Comparison of ENCODE assay signal across 12 cellular contexts in the genomic region with DNA sequence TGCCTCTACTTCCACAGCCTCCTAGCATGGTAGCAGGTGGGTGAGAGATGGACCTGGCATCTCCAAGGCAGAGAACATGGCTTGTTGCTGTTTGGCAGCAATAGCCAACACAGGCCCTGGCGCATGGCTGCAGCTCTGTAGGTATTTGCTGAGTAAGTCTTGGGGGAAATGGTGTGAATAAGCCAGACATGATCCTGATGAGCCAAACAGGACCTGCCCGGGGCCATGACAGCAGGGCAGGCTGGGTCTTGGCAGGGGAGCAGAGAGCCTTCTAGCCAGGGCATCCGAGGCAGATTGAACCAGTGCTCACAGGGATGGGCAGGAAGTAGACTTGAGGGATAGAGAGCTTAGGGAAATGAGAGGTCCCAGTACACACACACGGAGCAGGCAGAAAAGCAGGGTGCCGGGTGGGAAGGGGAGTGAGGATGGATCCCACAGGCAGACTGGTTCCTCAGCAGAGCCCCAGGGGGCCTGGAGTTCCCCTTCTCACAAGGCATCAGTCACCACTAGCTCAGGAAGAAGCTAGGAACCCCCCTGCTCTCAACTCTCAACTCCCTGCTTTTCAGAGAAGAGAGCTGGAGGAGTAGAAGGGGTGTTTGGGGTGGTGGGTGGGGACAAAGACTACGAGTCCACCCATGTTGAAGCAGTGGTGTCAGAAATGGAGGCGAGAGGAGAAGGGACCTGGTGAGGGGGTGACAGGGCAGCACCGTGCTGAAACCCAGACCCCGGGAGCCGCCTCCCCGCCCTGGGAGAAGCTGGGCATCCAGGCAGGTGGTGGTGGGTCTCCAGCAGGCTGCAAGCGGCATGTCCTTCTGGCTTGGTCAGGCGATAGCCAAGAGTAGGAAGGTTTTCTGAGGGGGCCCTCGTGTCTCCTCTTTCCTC.
DNase-seq lines count a peak whose midpoint lies in the region; ATAC-seq and TF ChIP-seq lines count a peak whose summit lies in the region.
"Had no signal": no experiment of that assay in that cellular context is flagged by ENCODE, and none has a peak within 500 bp of the region (broad histone marks: within the 10 kb centered on the region; RNA-seq: fewer than 3 reads in every experiment).

No MANE protein-coding gene starts in this region.

- no peaks in the 10 kb centered on the region for H3K9me3 ChIP-seq in tibial artery

- H3K27ac ChIP-seq in tibial artery: peak overlapping the region; percentile 21 to 39
- H3K27ac ChIP-seq: hepatocyte had no signal

- in situ Hi-C loops in T47D (cut with HindIII; ENCODE audit: low pct_unique_long_range_greater_than_20kb, low sequenced_read_pairs): no loop called here

- CTCF ChIA-PET in activated naive CD4-positive, alpha-beta T cell treated with anti-CD3 and anti-CD28 coated beads, Interleukin-2, amount 10 ng/mL, durations not matched to agents 7 days and 5 days (lab: Charles Lee): interaction anchor here (1.2 to 2.5 kb wide), 2 partner anchors 13 to 17 kb away, joined by 3 to 7 read pairs; no protein-coding TSS in a partner anchor

- H3K4me1 Mint-ChIP-seq in activated naive CD4-positive, alpha-beta T cell treated with anti-CD3 and anti-CD28 coated beads, Interleukin-2, amount 10 ng/mL, durations not matched to agents 7 days and 5 days: peaks cover 47% of the 10 kb centered on the region

- no peak overlapping the region for H3K4me3 Mint-ChIP-seq in activated naive CD4-positive, alpha-beta T cell treated with anti-CD3 and anti-CD28 coated beads, Interleukin-2, amount 10 ng/mL, durations not matched to agents 7 days and 5 days
- H3K4me3 Mint-ChIP-seq: activated CD4-positive, alpha-beta T cell treated with anti-CD3 and anti-CD28 coated beads for 36 hours had no signal

- no peaks in the 10 kb centered on the region for H3K36me3 Mint-ChIP-seq in activated naive CD4-positive, alpha-beta T cell treated with anti-CD3 and anti-CD28 coated beads, Interleukin-2, amount 10 ng/mL, durations not matched to agents 7 days and 5 days

- ATAC-seq in left colon (no peak), GM18909 (IDR thresholded peaks at IDR 0.05; ENCODE audit: poor library complexity, unreplicated experiment) (no peak), GM19328 (IDR thresholded peaks at IDR 0.05; ENCODE audit: unreplicated experiment) (no peak)
- ATAC-seq: activated CD4-positive, alpha-beta T cell treated with anti-CD3 and anti-CD28 coated beads for 36 hours had no signal

- H3K4me1 ChIP-seq in tibial artery: peaks cover under 1 to 87% (median 59%) of the 10 kb centered on the region in 4 donors

- H3K4me3 ChIP-seq in tibial artery: no peak overlapping the region
- H3K4me3 ChIP-seq: hepatocyte had no signal

- H3K27me3 Mint-ChIP-seq in activated naive CD4-positive, alpha-beta T cell treated with anti-CD3 and anti-CD28 coated beads, Interleukin-2, amount 10 ng/mL, durations not matched to agents 7 days and 5 days: no peaks in the 10 kb centered on the region
- H3K27me3 Mint-ChIP-seq: activated CD4-positive, alpha-beta T cell treated with anti-CD3 and anti-CD28 coated beads for 36 hours had no signal

- H3K27ac Mint-ChIP-seq in activated naive CD4-positive, alpha-beta T cell treated with anti-CD3 and anti-CD28 coated beads, Interleukin-2, amount 10 ng/mL, durations not matched to agents 7 days and 5 days: no peak overlapping the region
- H3K27ac Mint-ChIP-seq: activated CD4-positive, alpha-beta T cell treated with anti-CD3 and anti-CD28 coated beads for 36 hours had no signal

- H3K27me3 ChIP-seq in tibial artery: no peaks in the 10 kb centered on the region
- H3K27me3 ChIP-seq: hepatocyte had no signal

- H3K36me3 ChIP-seq in tibial artery: no peaks in the 10 kb centered on the region

- no peaks in the 10 kb centered on the region for H3K9me3 Mint-ChIP-seq in activated naive CD4-positive, alpha-beta T cell treated with anti-CD3 and anti-CD28 coated beads, Interleukin-2, amount 10 ng/mL, durations not matched to agents 7 days and 5 days

- TF ChIP-seq CTCF in tibial artery (IDR thresholded peaks at IDR 0.05): no peak

- peak; percentile 2 for DNase-seq in activated naive CD4-positive, alpha-beta T cell treated with anti-CD3 and anti-CD28 coated beads, Interleukin-2, amount 10 ng/mL, durations not matched to agents 7 days and 5 days
- no peak for DNase-seq in activated naive CD4-positive, alpha-beta T cell (lab: John Stamatoyannopoulos, UW)
- DNase-seq in T47D (ENCODE audit: low read depth in 1 of 2, low spot score in 1 of 2) (peak; percentile 46 to 57), left colon (peak; percentile 1 to 21), tibial artery (peak; percentile 11 to 61), RKO (ENCODE audit: low spot score) (no peak)
- DNase-seq: ACHN; activated CD4-positive, alpha-beta T cell treated with anti-CD3 and anti-CD28 coated beads for 36 hours; caudate nucleus had no signal

- intact Hi-C loops in left colon (cut with DNase I, micrococcal nuclease) (no loop called here), tibial artery (cut with DNase I; ENCODE audit: low total_unique reads) (no loop called here)

Comparison
In these comparisons a context has a peak if more than half of its experiments do, and no peak if none do; other contexts are left out.
1. DNase-seq: peak in activated naive CD4-positive, alpha-beta T cell treated with anti-CD3 and anti-CD28 coated beads, Interleukin-2, amount 10 ng/mL, durations not matched to agents 7 days and 5 days (single experiment), T47D (2 of 2), left colon (2 of 2) and tibial artery (2 of 2); none in activated naive CD4-positive, alpha-beta T cell (0 of 4) and RKO (single experiment).